Comparison of ENCODE assay signal across 17 cellular contexts in genomic region chr22:49284931-49285330, GRCh38.
"Had no signal": no experiment of that assay in that cellular context is flagged by ENCODE, and none has a peak within 500 bp of the region (broad histone marks: within the 10 kb centered on the region; RNA-seq: fewer than 3 reads in every experiment).

No MANE protein-coding gene starts in this region.

- H3K27ac Mint-ChIP-seq: mesothelial cell of epicardium had no signal

- H3K36me3 ChIP-seq: esophagus muscularis mucosa, gastroesophageal sphincter, heart left ventricle, left lung, lower lobe of right lung had no signal

- DNase-seq: dermis blood vessel endothelial cell; effector CD4-positive, alpha-beta T cell; effector memory CD4-positive, alpha-beta T cell; foreskin keratinocyte; hippocampal formation; left cardiac atrium; left lung; left ventricle myocardium superior; lower lobe of right lung; mesenchymal stem cell; mucosa of descending colon had no signal

- H3K36me3 Mint-ChIP-seq: mesothelial cell of epicardium had no signal

- ATAC-seq: foreskin keratinocyte, gastroesophageal sphincter, heart left ventricle, left cardiac atrium, left lung, left ventricle myocardium superior, lower lobe of right lung, mucosa of descending colon had no signal

- H3K4me3 Mint-ChIP-seq: mesothelial cell of epicardium had no signal

- H3K4me1 Mint-ChIP-seq: mesothelial cell of epicardium had no signal

- H3K27me3 ChIP-seq: foreskin keratinocyte had no signal

- H3K27ac ChIP-seq: coronary artery, dorsolateral prefrontal cortex, esophagus muscularis mucosa, foreskin keratinocyte, gastroesophageal sphincter, heart left ventricle, left lung, lower lobe of right lung had no signal

- H3K4me1 ChIP-seq: esophagus muscularis mucosa, foreskin keratinocyte, gastroesophageal sphincter, heart left ventricle, left lung, lower lobe of right lung had no signal

- H3K9me3 ChIP-seq: lower lobe of right lung, mucosa of descending colon had no signal

- H3K4me3 ChIP-seq: coronary artery, dorsolateral prefrontal cortex, esophagus muscularis mucosa, gastroesophageal sphincter, heart left ventricle, left lung, lower lobe of right lung, mucosa of descending colon had no signal
